ENCODE assay signal across 1 cellular context in genomic region chr9:4126996-4127395, GRCh38.
TF ChIP-seq lines count a peak whose summit lies in the region.

No MANE protein-coding gene starts in this region.

TF ChIP-seq in A549, 52 proteins besides CTCF, POLR2A, EP300 and RAD21 (continued from another document):
- no peak for TF ChIP-seq PHF8 (IDR thresholded peaks at IDR 0.05; ENCODE audit: borderline replicate concordance, low read depth)
- TF ChIP-seq NFE2L2 (conservative IDR thresholded peaks at IDR 0.05; ENCODE audit: low read length): no peak
- no peak for TF ChIP-seq ZSCAN20 (CRISPR knock-in tag; IDR thresholded peaks at IDR 0.05)
- TF ChIP-seq HES2 (IDR thresholded peaks at IDR 0.05): no peak
- no peak for TF ChIP-seq ZNF302 (CRISPR knock-in tag; IDR thresholded peaks at IDR 0.05)
- TF ChIP-seq KDM1A (IDR thresholded peaks at IDR 0.05; ENCODE audit: low read depth): no peak
TF ChIP-seq in A549: peak in this region for 0.
